ENCODE assay signal across 8 cellular contexts in the genomic region with DNA sequence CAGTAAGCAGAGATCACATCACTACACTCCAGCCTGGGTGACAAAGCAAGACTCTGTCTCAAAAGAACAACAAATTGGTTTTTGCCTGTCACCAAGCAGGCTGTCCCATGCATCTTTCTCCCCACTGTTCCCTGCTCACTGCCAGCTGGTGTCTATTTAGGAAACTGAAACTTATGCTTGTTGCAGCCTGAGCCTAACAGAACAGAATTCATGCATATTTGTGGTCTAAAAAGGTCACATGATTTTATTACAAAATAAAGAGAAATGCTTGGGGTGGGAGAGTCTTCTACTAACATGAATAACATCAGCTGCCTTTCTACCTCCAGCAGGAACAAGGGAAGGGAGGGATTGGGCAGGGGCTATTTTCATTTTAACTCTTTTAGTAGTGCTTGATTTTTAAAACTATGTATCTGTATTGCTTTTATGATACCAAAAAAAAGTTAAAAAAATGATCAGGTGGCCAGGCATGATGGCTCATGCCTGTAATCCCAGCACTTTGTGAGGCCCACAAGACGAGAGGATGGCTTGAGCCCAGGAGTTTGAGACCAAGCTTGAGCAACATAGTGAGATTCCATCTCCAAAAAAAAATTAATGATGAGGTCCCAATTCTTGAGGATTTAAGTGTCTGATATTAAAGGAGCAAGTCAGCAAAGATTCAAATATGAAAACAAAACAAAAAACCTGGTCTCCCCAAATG. TPM values are rescaled to one million over a fixed set of nuclear protein-coding genes. Genes with fewer than 3 reads are reported as not detected.
DNase-seq lines count a peak whose midpoint lies in the region; ATAC-seq and TF ChIP-seq lines count a peak whose summit lies in the region.

No MANE protein-coding gene starts in this region.

- CTCF ChIA-PET in PC-9 (lab: Charles Lee), result interaction anchor here (0.5 to 0.8 kb wide), 3 partner anchors 20 to 68 kb away, joined by 3 read pairs; a partner anchor contains a TSS

- peak overlapping the region; percentile 96 for H3K4me3 ChIP-seq in GM12865 (ENCODE audit: low read depth, low read length)
- peak overlapping the region; percentile 79 for H3K4me3 ChIP-seq in PC-9
- H3K4me3 ChIP-seq in mucosa of rectum (ENCODE audit: low read length in 2 of 2), result peak overlapping the region; percentile 90 to 99

- POLR2A ChIA-PET in PC-9 (lab: Charles Lee; ENCODE audit: unreplicated experiment), result interaction anchor here (0.5 to 0.9 kb wide), 6 partner anchors 17 to 1366 kb away, joined by 3 to 20 read pairs (median 6); no protein-coding TSS in a partner anchor

- DNase-seq in GM12865 (ENCODE audit: low read depth), result peak; percentile 73
- peak; percentile 8 to 62 for DNase-seq in PC-9
- peak; percentile 10 for DNase-seq in dermis blood vessel endothelial cell
- no peak for DNase-seq in SHP77 (lab: John Stamatoyannopoulos, UW)
- DNase-seq in activated CD4-positive, CD25-positive, alpha-beta regulatory T cell treated with anti-CD3 and anti-CD28 coated beads, Interleukin-2, amount 50 U/mL, for 72 hours, result no peak

- H3F3A ChIP-seq in PC-9 (ENCODE audit: insufficient read depth, low read depth), result peaks cover 4% of the 10 kb centered on the region; the same call in 1 of the 2 replicates

- H3K9me3 ChIP-seq in PC-9 (ENCODE audit: insufficient read depth, low read depth), result no peaks in the 10 kb centered on the region
- no peaks in the 10 kb centered on the region for H3K9me3 ChIP-seq in mucosa of rectum (ENCODE audit: control insufficient read depth in 2 of 2, low read length in 2 of 2)

- peaks cover 17% of the 10 kb centered on the region for H3K4me1 ChIP-seq in PC-9 (replicated peaks; ENCODE audit: insufficient read depth)
- H3K4me1 ChIP-seq in mucosa of rectum (ENCODE audit: control insufficient read depth in 2 of 2, insufficient read depth in 2 of 2, low read length in 2 of 2), result peaks cover 5 to 10% of the 10 kb centered on the region in 2 donors

- peak overlapping the region; percentile 80 for H2AFZ ChIP-seq in PC-9

- peak overlapping the region; percentile 66 to 93 for H3K9ac ChIP-seq in mucosa of rectum (ENCODE audit: low read depth in 1 of 2, low read length in 2 of 2)

- TF ChIP-seq CTCF in GM12865 (IDR thresholded peaks at IDR 0.05; ENCODE audit: insufficient read depth, low read depth, low read length, missing control alignments) (no peak), PC-9 (conservative IDR thresholded peaks at IDR 0.05) (no peak)

- H3K27me3 ChIP-seq in PC-9 (ENCODE audit: insufficient read depth, low read depth) (no peaks in the 10 kb centered on the region), mucosa of rectum (ENCODE audit: control insufficient read depth in 2 of 2, insufficient read depth in 2 of 2, low read length in 2 of 2) (no peaks in the 10 kb centered on the region)

- peaks cover 16% of the 10 kb centered on the region for H3K79me2 ChIP-seq in PC-9 (ENCODE audit: low read depth)

- H3K4me2 ChIP-seq in PC-9, result peak overlapping the region; percentile 90

- no peaks in the 10 kb centered on the region for H4K20me1 ChIP-seq in PC-9 (ENCODE audit: insufficient read depth)

- intact Hi-C loops in PC-9 (cut with micrococcal nuclease; ENCODE audit: unreplicated experiment), result no loop called here

- H3K9me2 ChIP-seq in PC-9 (ENCODE audit: insufficient read depth), result no peaks in the 10 kb centered on the region

- H3K27ac ChIP-seq in PC-9, result peak overlapping the region; percentile 61
- peak overlapping the region; percentile 41 to 82 for H3K27ac ChIP-seq in mucosa of rectum (ENCODE audit: low read depth in 2 of 2, low read length in 2 of 2)

- ATAC-seq in GM21619 (IDR thresholded peaks at IDR 0.05; ENCODE audit: unreplicated experiment) (no peak), HG02759 (IDR thresholded peaks at IDR 0.05; ENCODE audit: unreplicated experiment) (no peak)

- no peaks in the 10 kb centered on the region for H3K36me3 ChIP-seq in PC-9 (ENCODE audit: low read depth)
- H3K36me3 ChIP-seq in mucosa of rectum (ENCODE audit: control insufficient read depth in 2 of 2, insufficient read depth in 2 of 2, low read length in 2 of 2), result peaks cover 24 to 26% of the 10 kb centered on the region in 2 donors

- BruUV-seq in PC-9 (replicated peaks; lab: Mats Ljungman, UMichigan), result TSS peak; percentile 67

RNA-seq across cellular contexts. Expression of a gene that starts 0.9 kb away (rescaled TPM):
- total RNA-seq in PC-9 (2021) (76.6 and 80.8 TPM in 2 replicates), dermis blood vessel endothelial cell (72.7 and 95.0 TPM in 2 replicates)

RNA-seq across cellular contexts. Expression of a gene that starts 3.7 kb away (rescaled TPM):
- not detected in 2 replicates for total RNA-seq in PC-9 (2021)
- total RNA-seq in dermis blood vessel endothelial cell, result not detected in 2 replicates

RNA-seq across cellular contexts. Expression of a gene that starts 20.3 kb away (rescaled TPM):
- 2.9 and 3.0 TPM in 2 replicates for total RNA-seq in PC-9 (2021)
- 0.23 and 0.34 TPM in 2 replicates for total RNA-seq in dermis blood vessel endothelial cell

RNA-seq across cellular contexts. Expression of a gene that starts 25.2 kb away (rescaled TPM):
- total RNA-seq in PC-9 (2021) (78.1 and 82.8 TPM in 2 replicates), dermis blood vessel endothelial cell (16.8 and 24.2 TPM in 2 replicates)

RNA-seq across cellular contexts. Expression of a gene that starts 43.2 kb away (rescaled TPM):
- total RNA-seq in PC-9 (2021) (78.2 and 82.1 TPM in 2 replicates), dermis blood vessel endothelial cell (80.0 and 94.8 TPM in 2 replicates)

Comparison
In these comparisons a context has a peak if more than half of its experiments do, and no peak if none do; other contexts are left out.
1. DNase-seq: peak in GM12865 (single experiment), PC-9 (2 of 2) and dermis blood vessel endothelial cell (single experiment); none in SHP77 (0 of 2) and activated CD4-positive, CD25-positive, alpha-beta regulatory T cell treated with anti-CD3 and anti-CD28 coated beads, Interleukin-2, amount 50 U/mL, for 72 hours (single experiment).
2. Peak in every context shown above with its lines, with median percentiles within 50 percentile points of each other: H3K4me3 ChIP-seq.